Comparison of ENCODE assay signal across 1 cellular context in the genomic region with DNA sequence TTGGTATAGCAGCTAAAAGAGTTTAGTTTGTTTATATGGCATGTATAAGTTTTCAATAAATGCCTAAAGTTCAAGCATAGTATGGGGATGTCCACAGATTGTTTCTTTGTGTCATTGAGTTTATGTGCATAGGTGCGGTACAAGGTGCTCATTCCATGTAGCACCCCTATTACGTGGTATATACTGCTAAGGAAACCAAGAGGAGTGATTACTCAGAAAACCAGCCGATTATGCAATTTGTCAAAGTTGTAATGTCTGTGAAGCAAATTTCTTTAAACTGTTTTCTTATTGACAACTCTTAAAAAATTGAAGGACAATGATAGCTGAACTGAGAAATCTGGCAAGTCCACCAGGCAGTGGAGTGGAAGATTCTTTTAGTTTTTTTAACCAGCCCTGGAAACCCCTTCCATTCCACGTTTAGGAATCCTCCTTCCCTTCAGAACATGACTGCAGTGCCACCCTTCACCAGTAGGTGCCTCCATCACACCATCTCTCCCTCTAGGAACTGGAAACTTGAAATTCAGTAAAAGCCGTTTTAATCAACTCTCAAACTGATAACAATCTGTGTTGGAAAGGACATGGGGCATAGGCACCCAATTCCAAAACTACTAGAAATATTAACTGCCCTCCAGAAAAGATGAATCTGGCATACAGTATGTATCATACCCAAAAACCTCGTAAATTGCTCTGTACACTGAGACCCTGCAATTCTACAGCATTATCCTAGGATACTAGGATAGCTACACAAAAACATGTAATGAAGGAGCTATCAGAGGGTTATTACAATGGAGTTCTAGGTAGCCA.
TF ChIP-seq lines count a peak whose summit lies in the region.

No MANE protein-coding gene starts in this region.

TF ChIP-seq in K562, 482 proteins besides CTCF, POLR2A, EP300 and RAD21 (continues in another document):
- TF ChIP-seq FOSL1 (tag; conservative IDR thresholded peaks at IDR 0.05) (0 out of 2 replicates have a peak, but pooled peaks have one; percentile 21), SMC3 (conservative IDR thresholded peaks at IDR 0.05; ENCODE audit: insufficient read depth, low read depth, low read length) (peak; percentile 89), BRD9 (IDR thresholded peaks at IDR 0.05; ENCODE audit: low read depth, partially characterized antibody) (peak; percentile 64), CTBP1 (IDR thresholded peaks at IDR 0.05; ENCODE audit: borderline replicate concordance) (0 out of 2 replicates have a peak, but pooled peaks have one; percentile 8), MAZ (CRISPR knock-in tag; conservative IDR thresholded peaks at IDR 0.05 in 1 of 2, IDR thresholded peaks at IDR 0.05 in 1 of 2) (0 out of 4 replicates have a peak, but pooled peaks of 1 of the 2 experiments have one; percentile 21), ZKSCAN1 (IDR thresholded peaks at IDR 0.05; ENCODE audit: low read depth, low read length) (0 out of 2 replicates have a peak, but pooled peaks have one; percentile 15), CREM (IDR thresholded peaks at IDR 0.05; ENCODE audit: low read depth) (0 out of 2 replicates have a peak, but pooled peaks have one; percentile 24), RAD51 (IDR thresholded peaks at IDR 0.05; ENCODE audit: borderline replicate concordance, low read depth) (0 out of 2 replicates have a peak, but pooled peaks have one; percentile 9), CC2D1A (IDR thresholded peaks at IDR 0.05) (peak; percentile 80), ZNF316 (IDR thresholded peaks at IDR 0.05) (peak; percentile 83), PHF8 (IDR thresholded peaks at IDR 0.05; ENCODE audit: borderline replicate concordance, low read length) (no peak), ZNF584 (CRISPR knock-in tag; IDR thresholded peaks at IDR 0.05; ENCODE audit: low read depth) (no peak), ZNF79 (CRISPR knock-in tag; IDR thresholded peaks at IDR 0.05; ENCODE audit: low read depth) (no peak), CEBPB (tag; IDR thresholded peaks at IDR 0.05) (peak; percentile 89), RB1 (IDR thresholded peaks at IDR 0.05; ENCODE audit: low read depth) (peak; percentile 43; the same call in 1 of the 2 replicates), CCAR2 (IDR thresholded peaks at IDR 0.05; ENCODE audit: low read depth, low read length) (no peak), TEAD4 (IDR thresholded peaks at IDR 0.05; ENCODE audit: low read length) (no peak; the same call in 1 of the 2 replicates), TEAD4 (CRISPR knock-in tag; IDR thresholded peaks at IDR 0.05; ENCODE audit: borderline replicate concordance) (no peak), ARID2 (IDR thresholded peaks at IDR 0.05) (peak; percentile 90), HSF4 (CRISPR knock-in tag; IDR thresholded peaks at IDR 0.05; ENCODE audit: borderline replicate concordance) (no peak), CEBPG (CRISPR knock-in tag; IDR thresholded peaks at IDR 0.05) (peak; percentile 42), CEBPG (tag; conservative IDR thresholded peaks at IDR 0.05 in 1 of 2, IDR thresholded peaks at IDR 0.05 in 1 of 2) (peak; percentile 77 to 91), STAG1 (CRISPR knock-in tag; IDR thresholded peaks at IDR 0.05; ENCODE audit: borderline replicate concordance) (peak; percentile 77; the same call in 1 of the 2 replicates), JUND (IDR thresholded peaks at IDR 0.05; ENCODE audit: borderline replicate concordance, low read depth, low read length) (0 out of 2 replicates have a peak, but pooled peaks have one; percentile 12), JUND (tag; IDR thresholded peaks at IDR 0.05; ENCODE audit: borderline replicate concordance, low read depth, low read length) (no peak; the same call in 2 of the 3 replicates), GATA2 (CRISPR knock-in tag; IDR thresholded peaks at IDR 0.05) (peak; percentile 68), KLF16 (IDR thresholded peaks at IDR 0.05) (0 out of 2 replicates have a peak, but pooled peaks have one; percentile 52), SP1 (CRISPR knock-in tag; IDR thresholded peaks at IDR 0.05) (0 out of 2 replicates have a peak, but pooled peaks have one; percentile 26), NBN (IDR thresholded peaks at IDR 0.05; ENCODE audit: low read depth) (peak; percentile 54; the same call in 1 of the 2 replicates), C11orf30 (IDR thresholded peaks at IDR 0.05; ENCODE audit: low read depth) (peak; percentile 76), PURB (CRISPR knock-in tag; IDR thresholded peaks at IDR 0.05; ENCODE audit: low read depth) (no peak), MAFG (tag; conservative IDR thresholded peaks at IDR 0.05) (peak; percentile 65), ZKSCAN8 (CRISPR knock-in tag; IDR thresholded peaks at IDR 0.05) (no peak), SIX5 (IDR thresholded peaks at IDR 0.05; ENCODE audit: borderline replicate concordance in 1 of 2, insufficient read depth in 1 of 2, low read depth in 1 of 2, low read length in 2 of 2) (no peak)
- TF ChIP-seq, protein P1, sequence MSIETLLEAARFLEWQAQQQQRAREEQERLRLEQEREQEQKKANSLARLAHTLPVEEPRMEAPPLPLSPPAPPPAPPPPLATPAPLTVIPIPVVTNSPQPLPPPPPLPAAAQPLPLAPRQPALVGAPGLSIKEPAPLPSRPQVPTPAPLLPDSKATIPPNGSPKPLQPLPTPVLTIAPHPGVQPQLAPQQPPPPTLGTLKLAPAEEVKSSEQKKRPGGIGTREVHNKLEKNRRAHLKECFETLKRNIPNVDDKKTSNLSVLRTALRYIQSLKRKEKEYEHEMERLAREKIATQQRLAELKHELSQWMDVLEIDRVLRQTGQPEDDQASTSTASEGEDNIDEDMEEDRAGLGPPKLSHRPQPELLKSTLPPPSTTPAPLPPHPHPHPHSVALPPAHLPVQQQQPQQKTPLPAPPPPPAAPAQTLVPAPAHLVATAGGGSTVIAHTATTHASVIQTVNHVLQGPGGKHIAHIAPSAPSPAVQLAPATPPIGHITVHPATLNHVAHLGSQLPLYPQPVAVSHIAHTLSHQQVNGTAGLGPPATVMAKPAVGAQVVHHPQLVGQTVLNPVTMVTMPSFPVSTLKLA (conservative IDR thresholded peaks at IDR 0.05): 0 out of 4 replicates have a peak, but pooled peaks of 1 of the 2 experiments have one; percentile 22
- TF ChIP-seq, protein P2, sequence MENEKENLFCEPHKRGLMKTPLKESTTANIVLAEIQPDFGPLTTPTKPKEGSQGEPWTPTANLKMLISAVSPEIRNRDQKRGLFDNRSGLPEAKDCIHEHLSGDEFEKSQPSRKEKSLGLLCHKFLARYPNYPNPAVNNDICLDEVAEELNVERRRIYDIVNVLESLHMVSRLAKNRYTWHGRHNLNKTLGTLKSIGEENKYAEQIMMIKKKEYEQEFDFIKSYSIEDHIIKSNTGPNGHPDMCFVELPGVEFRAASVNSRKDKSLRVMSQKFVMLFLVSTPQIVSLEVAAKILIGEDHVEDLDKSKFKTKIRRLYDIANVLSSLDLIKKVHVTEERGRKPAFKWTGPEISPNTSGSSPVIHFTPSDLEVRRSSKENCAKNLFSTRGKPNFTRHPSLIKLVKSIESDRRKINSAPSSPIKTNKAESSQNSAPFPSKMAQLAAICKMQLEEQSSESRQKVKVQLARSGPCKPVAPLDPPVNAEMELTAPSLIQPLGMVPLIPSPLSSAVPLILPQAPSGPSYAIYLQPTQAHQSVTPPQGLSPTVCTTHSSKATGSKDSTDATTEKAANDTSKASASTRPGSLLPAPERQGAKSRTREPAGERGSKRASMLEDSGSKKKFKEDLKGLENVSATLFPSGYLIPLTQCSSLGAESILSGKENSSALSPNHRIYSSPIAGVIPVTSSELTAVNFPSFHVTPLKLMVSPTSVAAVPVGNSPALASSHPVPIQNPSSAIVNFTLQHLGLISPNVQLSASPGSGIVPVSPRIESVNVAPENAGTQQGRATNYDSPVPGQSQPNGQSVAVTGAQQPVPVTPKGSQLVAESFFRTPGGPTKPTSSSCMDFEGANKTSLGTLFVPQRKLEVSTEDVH (IDR thresholded peaks at IDR 0.05; ENCODE audit: low read depth, partially characterized antibody): peak; percentile 34
- TF ChIP-seq, protein P3, sequence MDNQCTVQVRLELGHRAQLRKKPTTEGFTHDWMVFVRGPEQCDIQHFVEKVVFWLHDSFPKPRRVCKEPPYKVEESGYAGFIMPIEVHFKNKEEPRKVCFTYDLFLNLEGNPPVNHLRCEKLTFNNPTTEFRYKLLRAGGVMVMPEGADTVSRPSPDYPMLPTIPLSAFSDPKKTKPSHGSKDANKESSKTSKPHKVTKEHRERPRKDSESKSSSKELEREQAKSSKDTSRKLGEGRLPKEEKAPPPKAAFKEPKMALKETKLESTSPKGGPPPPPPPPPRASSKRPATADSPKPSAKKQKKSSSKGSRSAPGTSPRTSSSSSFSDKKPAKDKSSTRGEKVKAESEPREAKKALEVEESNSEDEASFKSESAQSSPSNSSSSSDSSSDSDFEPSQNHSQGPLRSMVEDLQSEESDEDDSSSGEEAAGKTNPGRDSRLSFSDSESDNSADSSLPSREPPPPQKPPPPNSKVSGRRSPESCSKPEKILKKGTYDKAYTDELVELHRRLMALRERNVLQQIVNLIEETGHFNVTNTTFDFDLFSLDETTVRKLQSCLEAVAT (IDR thresholded peaks at IDR 0.05): 0 out of 4 replicates have a peak, but pooled peaks of 1 of the 2 experiments have one; percentile 42
- TF ChIP-seq, protein P4, sequence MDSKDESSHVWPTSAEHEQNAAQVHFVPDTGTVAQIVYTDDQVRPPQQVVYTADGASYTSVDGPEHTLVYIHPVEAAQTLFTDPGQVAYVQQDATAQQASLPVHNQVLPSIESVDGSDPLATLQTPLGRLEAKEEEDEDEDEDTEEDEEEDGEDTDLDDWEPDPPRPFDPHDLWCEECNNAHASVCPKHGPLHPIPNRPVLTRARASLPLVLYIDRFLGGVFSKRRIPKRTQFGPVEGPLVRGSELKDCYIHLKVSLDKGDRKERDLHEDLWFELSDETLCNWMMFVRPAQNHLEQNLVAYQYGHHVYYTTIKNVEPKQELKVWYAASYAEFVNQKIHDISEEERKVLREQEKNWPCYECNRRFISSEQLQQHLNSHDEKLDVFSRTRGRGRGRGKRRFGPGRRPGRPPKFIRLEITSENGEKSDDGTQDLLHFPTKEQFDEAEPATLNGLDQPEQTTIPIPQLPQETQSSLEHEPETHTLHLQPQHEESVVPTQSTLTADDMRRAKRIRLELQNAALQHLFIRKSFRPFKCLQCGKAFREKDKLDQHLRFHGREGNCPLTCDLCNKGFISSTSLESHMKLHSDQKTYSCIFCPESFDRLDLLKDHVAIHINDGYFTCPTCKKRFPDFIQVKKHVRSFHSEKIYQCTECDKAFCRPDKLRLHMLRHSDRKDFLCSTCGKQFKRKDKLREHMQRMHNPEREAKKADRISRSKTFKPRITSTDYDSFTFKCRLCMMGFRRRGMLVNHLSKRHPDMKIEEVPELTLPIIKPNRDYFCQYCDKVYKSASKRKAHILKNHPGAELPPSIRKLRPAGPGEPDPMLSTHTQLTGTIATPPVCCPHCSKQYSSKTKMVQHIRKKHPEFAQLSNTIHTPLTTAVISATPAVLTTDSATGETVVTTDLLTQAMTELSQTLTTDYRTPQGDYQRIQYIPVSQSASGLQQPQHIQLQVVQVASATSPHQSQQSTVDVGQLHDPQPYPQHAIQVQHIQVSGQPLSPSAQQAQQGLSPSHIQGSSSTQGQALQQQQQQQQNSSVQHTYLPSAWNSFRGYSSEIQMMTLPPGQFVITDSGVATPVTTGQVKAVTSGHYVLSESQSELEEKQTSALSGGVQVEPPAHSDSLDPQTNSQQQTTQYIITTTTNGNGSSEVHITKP (IDR thresholded peaks at IDR 0.05; ENCODE audit: partially characterized antibody): no peak
- TF ChIP-seq, protein P5, sequence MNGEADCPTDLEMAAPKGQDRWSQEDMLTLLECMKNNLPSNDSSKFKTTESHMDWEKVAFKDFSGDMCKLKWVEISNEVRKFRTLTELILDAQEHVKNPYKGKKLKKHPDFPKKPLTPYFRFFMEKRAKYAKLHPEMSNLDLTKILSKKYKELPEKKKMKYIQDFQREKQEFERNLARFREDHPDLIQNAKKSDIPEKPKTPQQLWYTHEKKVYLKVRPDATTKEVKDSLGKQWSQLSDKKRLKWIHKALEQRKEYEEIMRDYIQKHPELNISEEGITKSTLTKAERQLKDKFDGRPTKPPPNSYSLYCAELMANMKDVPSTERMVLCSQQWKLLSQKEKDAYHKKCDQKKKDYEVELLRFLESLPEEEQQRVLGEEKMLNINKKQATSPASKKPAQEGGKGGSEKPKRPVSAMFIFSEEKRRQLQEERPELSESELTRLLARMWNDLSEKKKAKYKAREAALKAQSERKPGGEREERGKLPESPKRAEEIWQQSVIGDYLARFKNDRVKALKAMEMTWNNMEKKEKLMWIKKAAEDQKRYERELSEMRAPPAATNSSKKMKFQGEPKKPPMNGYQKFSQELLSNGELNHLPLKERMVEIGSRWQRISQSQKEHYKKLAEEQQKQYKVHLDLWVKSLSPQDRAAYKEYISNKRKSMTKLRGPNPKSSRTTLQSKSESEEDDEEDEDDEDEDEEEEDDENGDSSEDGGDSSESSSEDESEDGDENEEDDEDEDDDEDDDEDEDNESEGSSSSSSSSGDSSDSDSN (IDR thresholded peaks at IDR 0.05; ENCODE audit: borderline replicate concordance in 1 of 2, low read depth in 2 of 2, low read length in 2 of 2): 0 out of 4 replicates have a peak, but pooled peaks of 1 of the 2 experiments have one; percentile 34
- TF ChIP-seq, protein P6, sequence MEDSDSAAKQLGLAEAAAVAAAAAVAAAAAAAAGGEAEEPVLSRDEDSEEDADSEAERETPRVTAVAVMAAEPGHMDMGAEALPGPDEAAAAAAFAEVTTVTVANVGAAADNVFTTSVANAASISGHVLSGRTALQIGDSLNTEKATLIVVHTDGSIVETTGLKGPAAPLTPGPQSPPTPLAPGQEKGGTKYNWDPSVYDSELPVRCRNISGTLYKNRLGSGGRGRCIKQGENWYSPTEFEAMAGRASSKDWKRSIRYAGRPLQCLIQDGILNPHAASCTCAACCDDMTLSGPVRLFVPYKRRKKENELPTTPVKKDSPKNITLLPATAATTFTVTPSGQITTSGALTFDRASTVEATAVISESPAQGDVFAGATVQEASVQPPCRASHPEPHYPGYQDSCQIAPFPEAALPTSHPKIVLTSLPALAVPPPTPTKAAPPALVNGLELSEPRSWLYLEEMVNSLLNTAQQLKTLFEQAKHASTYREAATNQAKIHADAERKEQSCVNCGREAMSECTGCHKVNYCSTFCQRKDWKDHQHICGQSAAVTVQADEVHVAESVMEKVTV (CRISPR knock-in tag; IDR thresholded peaks at IDR 0.05): peak; percentile 97
- TF ChIP-seq, protein P7, sequence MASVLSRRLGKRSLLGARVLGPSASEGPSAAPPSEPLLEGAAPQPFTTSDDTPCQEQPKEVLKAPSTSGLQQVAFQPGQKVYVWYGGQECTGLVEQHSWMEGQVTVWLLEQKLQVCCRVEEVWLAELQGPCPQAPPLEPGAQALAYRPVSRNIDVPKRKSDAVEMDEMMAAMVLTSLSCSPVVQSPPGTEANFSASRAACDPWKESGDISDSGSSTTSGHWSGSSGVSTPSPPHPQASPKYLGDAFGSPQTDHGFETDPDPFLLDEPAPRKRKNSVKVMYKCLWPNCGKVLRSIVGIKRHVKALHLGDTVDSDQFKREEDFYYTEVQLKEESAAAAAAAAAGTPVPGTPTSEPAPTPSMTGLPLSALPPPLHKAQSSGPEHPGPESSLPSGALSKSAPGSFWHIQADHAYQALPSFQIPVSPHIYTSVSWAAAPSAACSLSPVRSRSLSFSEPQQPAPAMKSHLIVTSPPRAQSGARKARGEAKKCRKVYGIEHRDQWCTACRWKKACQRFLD (CRISPR knock-in tag; IDR thresholded peaks at IDR 0.05): 0 out of 2 replicates have a peak, but pooled peaks have one; percentile 37
- TF ChIP-seq, protein P8, sequence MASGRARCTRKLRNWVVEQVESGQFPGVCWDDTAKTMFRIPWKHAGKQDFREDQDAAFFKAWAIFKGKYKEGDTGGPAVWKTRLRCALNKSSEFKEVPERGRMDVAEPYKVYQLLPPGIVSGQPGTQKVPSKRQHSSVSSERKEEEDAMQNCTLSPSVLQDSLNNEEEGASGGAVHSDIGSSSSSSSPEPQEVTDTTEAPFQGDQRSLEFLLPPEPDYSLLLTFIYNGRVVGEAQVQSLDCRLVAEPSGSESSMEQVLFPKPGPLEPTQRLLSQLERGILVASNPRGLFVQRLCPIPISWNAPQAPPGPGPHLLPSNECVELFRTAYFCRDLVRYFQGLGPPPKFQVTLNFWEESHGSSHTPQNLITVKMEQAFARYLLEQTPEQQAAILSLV (tag; IDR thresholded peaks at IDR 0.05): peak; percentile 34; the same call in 1 of the 2 replicates
